20 cellular contexts compared by ENCODE assay signal in genomic region chr4:153261922-153262321, GRCh38.
"Had no signal": no experiment of that assay in that cellular context is flagged by ENCODE, and none has a peak within 500 bp of the region (broad histone marks: within the 10 kb centered on the region; RNA-seq: fewer than 3 reads in every experiment).

No MANE protein-coding gene starts in this region.

- H3K36me3 ChIP-seq: left lung, spleen, tibial nerve, vagina, WERI-Rb-1 had no signal

- H3K4me3 Mint-ChIP-seq: activated naive CD4-positive, alpha-beta T cell treated with anti-CD3 and anti-CD28 coated beads, Interleukin-2, amount 50 U/mL, for 24 hours; activated T-cell treated with anti-CD3 and anti-CD28 coated beads, Interleukin-2, amount 50 U/mL, for 72 hours; effector memory CD8-positive, alpha-beta T cell; mesothelial cell of epicardium; nephron had no signal

- DNase-seq: activated CD4-positive, alpha-beta T cell treated with anti-CD3 and anti-CD28 coated beads, Interleukin-2, amount 50 U/mL, for 4 hours; activated effector memory CD4-positive, alpha-beta T cell treated with anti-CD3 and anti-CD28 coated beads, Interleukin-2, amount 50 U/mL, for 16 hours; activated T-cell treated with anti-CD3 and anti-CD28 coated beads, Interleukin-2, amount 50 U/mL, for 72 hours; dermis blood vessel endothelial cell; effector memory CD8-positive, alpha-beta T cell; foreskin keratinocyte; glutamatergic neuron; left lung; occipital lobe; retina; spleen; stimulated activated CD8-positive, alpha-beta memory T cell treated with anti-CD3 and anti-CD28 coated beads, Interleukin-4, amount 100 ng/mL, for 48 hours; stimulated activated naive CD4-positive, alpha-beta T cell treated with Interleukin-2 at 50 U/mL for 16 hours; WERI-Rb-1 had no signal

- H3K27me3 Mint-ChIP-seq: activated naive CD4-positive, alpha-beta T cell treated with anti-CD3 and anti-CD28 coated beads, Interleukin-2, amount 50 U/mL, for 24 hours had no signal

- H3K4me1 ChIP-seq: ascending aorta, foreskin keratinocyte, left lung had no signal

- H3K4me3 ChIP-seq: ascending aorta, left lung, spleen, tibial nerve, vagina had no signal

- H3K4me1 Mint-ChIP-seq: activated naive CD4-positive, alpha-beta T cell treated with anti-CD3 and anti-CD28 coated beads, Interleukin-2, amount 50 U/mL, for 24 hours had no signal

- H3K36me3 Mint-ChIP-seq: activated naive CD4-positive, alpha-beta T cell treated with anti-CD3 and anti-CD28 coated beads, Interleukin-2, amount 50 U/mL, for 24 hours had no signal

- H3K27ac Mint-ChIP-seq: activated naive CD4-positive, alpha-beta T cell treated with anti-CD3 and anti-CD28 coated beads, Interleukin-2, amount 50 U/mL, for 24 hours; activated T-cell treated with anti-CD3 and anti-CD28 coated beads, Interleukin-2, amount 50 U/mL, for 72 hours; effector memory CD8-positive, alpha-beta T cell; mesothelial cell of epicardium; nephron had no signal

- H3K27me3 ChIP-seq: ascending aorta, foreskin keratinocyte, tibial nerve, vagina had no signal

- H3K9me3 ChIP-seq: vagina had no signal

- H3K9me3 Mint-ChIP-seq: activated naive CD4-positive, alpha-beta T cell treated with anti-CD3 and anti-CD28 coated beads, Interleukin-2, amount 50 U/mL, for 24 hours; effector memory CD8-positive, alpha-beta T cell had no signal

- H3K27ac ChIP-seq: ascending aorta, foreskin keratinocyte, left lung, tibial nerve, WERI-Rb-1 had no signal

- ATAC-seq: activated T-cell treated with anti-CD3 and anti-CD28 coated beads, Interleukin-2, amount 50 U/mL, for 72 hours; effector memory CD8-positive, alpha-beta T cell; foreskin keratinocyte; left lung had no signal
